Comparison of ENCODE assay signal across 23 cellular contexts in genomic region chr21:43890042-43890441, GRCh38. TPM values are rescaled to one million over a fixed set of nuclear protein-coding genes. Genes with fewer than 3 reads are reported as not detected.
DNase-seq lines count a peak whose midpoint lies in the region; ATAC-seq and FAIRE-seq lines count a peak whose summit lies in the region.
"Had no signal": no experiment of that assay in that cellular context is flagged by ENCODE, and none has a peak within 500 bp of the region (broad histone marks: within the 10 kb centered on the region; RNA-seq: fewer than 3 reads in every experiment).

No MANE protein-coding gene starts in this region.

- no peak overlapping the region for H3K4me3 Mint-ChIP-seq in stimulated activated naive CD8-positive, alpha-beta T cell treated with anti-CD3 and anti-CD28 coated beads, Interleukin-15, Interleukin-2, amounts not matched to agents 100 ng/mL and 50 ng/mL, for 24 hours
- no peak overlapping the region for H3K4me3 Mint-ChIP-seq in activated naive CD8-positive, alpha-beta T cell treated with anti-CD3 and anti-CD28 coated beads, Interleukin-2, amount 10 ng/mL, durations not matched to agents 7 days and 5 days
- H3K4me3 Mint-ChIP-seq: activated B cell treated with CpG ODN at 0.5 μM for 24 hours; stimulated activated effector memory CD8-positive, alpha-beta T cell treated with anti-CD3 and anti-CD28 coated beads, Interleukin-12 subunit alpha, Interleukin-12 subunit beta, amount 100 ng/mL, for 72 hours had no signal

- peaks cover 35% of the 10 kb centered on the region for H3K36me3 Mint-ChIP-seq in stimulated activated naive CD8-positive, alpha-beta T cell treated with anti-CD3 and anti-CD28 coated beads, Interleukin-15, Interleukin-2, amounts not matched to agents 100 ng/mL and 50 ng/mL, for 24 hours (ENCODE audit: low read depth)
- peaks cover 24% of the 10 kb centered on the region for H3K36me3 Mint-ChIP-seq in activated naive CD8-positive, alpha-beta T cell treated with anti-CD3 and anti-CD28 coated beads, Interleukin-2, amount 10 ng/mL, durations not matched to agents 7 days and 5 days

- DNase-seq in stimulated activated naive CD8-positive, alpha-beta T cell treated with anti-CD3 and anti-CD28 coated beads, Interleukin-15, Interleukin-2, amounts not matched to agents 100 U/mL and 50 U/mL, for 24 hours: no peak
- peak; percentile 4 for DNase-seq in activated naive CD8-positive, alpha-beta T cell treated with anti-CD3 and anti-CD28 coated beads, Interleukin-2, amount 10 ng/mL, durations not matched to agents 7 days and 5 days
- DNase-seq in iPS-NIHi7 (ENCODE audit: extremely low spot score): peak; percentile 68
- no peak for DNase-seq in RCC 7860 (ENCODE audit: low spot score)
- DNase-seq: ACHN; activated B cell treated with CpG ODN at 0.5 μM for 24 hours; activated CD4-positive, alpha-beta T cell treated with anti-CD3 and anti-CD28 coated beads, Interleukin-2, amount 50 U/mL, for 48 hours; activated naive CD4-positive, alpha-beta T cell; anterior cingulate cortex; cortex of kidney; DND-41; NCI-H2081 treated with DMSO at 0.1 percent for 48 hours; NCI-H774; small intestine; uterus had no signal

- peaks cover 66% of the 10 kb centered on the region for H3K4me1 Mint-ChIP-seq in stimulated activated naive CD8-positive, alpha-beta T cell treated with anti-CD3 and anti-CD28 coated beads, Interleukin-15, Interleukin-2, amounts not matched to agents 100 ng/mL and 50 ng/mL, for 24 hours (ENCODE audit: low read depth)
- H3K4me1 Mint-ChIP-seq in activated naive CD8-positive, alpha-beta T cell treated with anti-CD3 and anti-CD28 coated beads, Interleukin-2, amount 10 ng/mL, durations not matched to agents 7 days and 5 days: peaks cover 36% of the 10 kb centered on the region

- no peak for ATAC-seq in stimulated activated naive CD8-positive, alpha-beta T cell treated with anti-CD3 and anti-CD28 coated beads, Interleukin-15, Interleukin-2, amounts not matched to agents 100 U/mL and 50 U/mL, for 24 hours
- ATAC-seq in activated naive CD8-positive, alpha-beta T cell treated with anti-CD3 and anti-CD28 coated beads, Interleukin-2, amount 10 ng/mL, durations not matched to agents 7 days and 5 days (ENCODE audit: low read depth): no peak
- ATAC-seq in HG02885 (IDR thresholded peaks at IDR 0.05; ENCODE audit: poor library complexity, unreplicated experiment) (no peak), HG03175 (IDR thresholded peaks at IDR 0.05; ENCODE audit: unreplicated experiment) (no peak), HG03469 (IDR thresholded peaks at IDR 0.05; ENCODE audit: unreplicated experiment) (no peak)
- ATAC-seq: Right ventricle myocardium inferior; stimulated activated effector memory CD8-positive, alpha-beta T cell treated with anti-CD3 and anti-CD28 coated beads, Interleukin-12 subunit alpha, Interleukin-12 subunit beta, amount 100 ng/mL, for 72 hours had no signal

- H3K27me3 Mint-ChIP-seq in stimulated activated naive CD8-positive, alpha-beta T cell treated with anti-CD3 and anti-CD28 coated beads, Interleukin-15, Interleukin-2, amounts not matched to agents 100 ng/mL and 50 ng/mL, for 24 hours: no peaks in the 10 kb centered on the region
- H3K27me3 Mint-ChIP-seq in activated naive CD8-positive, alpha-beta T cell treated with anti-CD3 and anti-CD28 coated beads, Interleukin-2, amount 10 ng/mL, durations not matched to agents 7 days and 5 days: no peaks in the 10 kb centered on the region
- H3K27me3 Mint-ChIP-seq: activated B cell treated with CpG ODN at 0.5 μM for 24 hours had no signal

- H3K27ac Mint-ChIP-seq in stimulated activated naive CD8-positive, alpha-beta T cell treated with anti-CD3 and anti-CD28 coated beads, Interleukin-15, Interleukin-2, amounts not matched to agents 100 ng/mL and 50 ng/mL, for 24 hours: peak overlapping the region; percentile 21
- no peak overlapping the region for H3K27ac Mint-ChIP-seq in activated naive CD8-positive, alpha-beta T cell treated with anti-CD3 and anti-CD28 coated beads, Interleukin-2, amount 10 ng/mL, durations not matched to agents 7 days and 5 days
- H3K27ac Mint-ChIP-seq: activated B cell treated with CpG ODN at 0.5 μM for 24 hours; stimulated activated effector memory CD8-positive, alpha-beta T cell treated with anti-CD3 and anti-CD28 coated beads, Interleukin-12 subunit alpha, Interleukin-12 subunit beta, amount 100 ng/mL, for 72 hours had no signal

- POLR2A ChIA-PET in activated naive CD8-positive, alpha-beta T cell treated with anti-CD3 and anti-CD28 coated beads, Interleukin-2, amount 10 ng/mL, durations not matched to agents 7 days and 5 days (lab: Charles Lee): no interaction called here

- no peaks in the 10 kb centered on the region for H3K9me3 Mint-ChIP-seq in stimulated activated naive CD8-positive, alpha-beta T cell treated with anti-CD3 and anti-CD28 coated beads, Interleukin-15, Interleukin-2, amounts not matched to agents 100 ng/mL and 50 ng/mL, for 24 hours
- H3K9me3 Mint-ChIP-seq in activated naive CD8-positive, alpha-beta T cell treated with anti-CD3 and anti-CD28 coated beads, Interleukin-2, amount 10 ng/mL, durations not matched to agents 7 days and 5 days: peaks cover 2% of the 10 kb centered on the region
- H3K9me3 Mint-ChIP-seq: activated B cell treated with CpG ODN at 0.5 μM for 24 hours; stimulated activated effector memory CD8-positive, alpha-beta T cell treated with anti-CD3 and anti-CD28 coated beads, Interleukin-12 subunit alpha, Interleukin-12 subunit beta, amount 100 ng/mL, for 72 hours had no signal

- no peak for FAIRE-seq in RCC 7860 (lab: Jason Lieb, UNC)
- FAIRE-seq: GM12891, H54, small intestine had no signal

RNA-seq across cellular contexts. Expression of gene AGPAT3, which starts 25.0 kb away (rescaled TPM):
- total RNA-seq in activated naive CD8-positive, alpha-beta T cell treated with anti-CD3 and anti-CD28 coated beads, Interleukin-2, amount 10 ng/mL, durations not matched to agents 7 days and 5 days: 10 to 100 TPM; 75.4 to 76.3 TPM

Comparison
In these comparisons a context has a peak if more than half of its experiments do, and no peak if none do; other contexts are left out.
1. DNase-seq: peak in activated naive CD8-positive, alpha-beta T cell treated with anti-CD3 and anti-CD28 coated beads, Interleukin-2, amount 10 ng/mL, durations not matched to agents 7 days and 5 days (single experiment) and iPS-NIHi7 (single experiment); none in stimulated activated naive CD8-positive, alpha-beta T cell treated with anti-CD3 and anti-CD28 coated beads, Interleukin-15, Interleukin-2, amounts not matched to agents 100 U/mL and 50 U/mL, for 24 hours (single experiment) and RCC 7860 (single experiment).